Comparison of ENCODE assay signal across 8 cellular contexts in the genomic region with DNA sequence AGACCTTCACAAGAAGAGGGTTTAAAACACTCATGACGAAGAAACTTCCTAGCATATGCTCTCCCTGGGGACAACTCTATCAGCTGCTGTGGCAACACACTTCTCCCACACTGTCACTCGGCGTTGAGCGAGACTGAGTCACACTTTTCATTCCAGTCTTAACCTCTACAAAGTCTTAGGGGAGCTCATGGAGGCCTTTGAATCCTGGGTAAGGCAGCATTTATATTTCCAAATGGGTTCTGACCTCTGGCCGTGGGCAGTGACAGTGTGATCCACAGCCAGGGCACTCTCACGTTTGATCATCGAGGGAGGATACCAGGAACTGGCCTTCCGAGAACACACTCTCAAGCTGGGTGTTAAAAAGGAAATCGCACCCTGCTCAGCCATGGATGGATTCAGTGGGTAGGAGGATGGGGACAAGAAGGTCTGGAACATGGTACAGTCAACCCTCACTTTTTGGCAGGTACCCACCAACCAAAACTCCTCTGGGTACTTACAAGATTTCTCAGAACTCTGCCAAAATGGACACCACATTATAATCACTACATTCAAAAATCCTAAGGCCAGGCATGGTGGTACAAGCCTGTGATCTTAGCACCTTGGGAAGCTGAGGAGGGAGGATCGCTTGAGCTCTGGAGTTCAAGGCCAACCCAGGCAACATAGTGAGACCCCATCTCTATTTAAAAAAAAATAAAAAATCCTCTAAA. TPM values are rescaled to one million over a fixed set of nuclear protein-coding genes. Genes with fewer than 3 reads are reported as not detected.
DNase-seq lines count a peak whose midpoint lies in the region; ATAC-seq and TF ChIP-seq lines count a peak whose summit lies in the region.
"Had no signal": no experiment of that assay in that cellular context is flagged by ENCODE, and none has a peak within 500 bp of the region (broad histone marks: within the 10 kb centered on the region; RNA-seq: fewer than 3 reads in every experiment).

No MANE protein-coding gene starts in this region.

- no peak overlapping the region for H3K4me3 Mint-ChIP-seq in activated naive CD8-positive, alpha-beta T cell treated with anti-CD3 and anti-CD28 coated beads, Interleukin-2, amount 50 U/mL, for 24 hours

- no peaks in the 10 kb centered on the region for H3K9me3 Mint-ChIP-seq in activated naive CD8-positive, alpha-beta T cell treated with anti-CD3 and anti-CD28 coated beads, Interleukin-2, amount 50 U/mL, for 24 hours

- H3K4me1 ChIP-seq in left lung (peaks cover 0 to 25% of the 10 kb centered on the region in 2 donors), thoracic aorta (ENCODE audit: control insufficient read depth in 1 of 2, low read depth in 2 of 2) (peaks cover 27 to 62% of the 10 kb centered on the region in 2 donors)

- H3K9me3 ChIP-seq in left lung, result peaks cover 0 to 4% of the 10 kb centered on the region in 2 donors
- H3K9me3 ChIP-seq in thoracic aorta, result no peaks in the 10 kb centered on the region

- H3K4me1 Mint-ChIP-seq in activated naive CD8-positive, alpha-beta T cell treated with anti-CD3 and anti-CD28 coated beads, Interleukin-2, amount 50 U/mL, for 24 hours, result peaks cover 60% of the 10 kb centered on the region

- H3K36me3 Mint-ChIP-seq in activated naive CD8-positive, alpha-beta T cell treated with anti-CD3 and anti-CD28 coated beads, Interleukin-2, amount 50 U/mL, for 24 hours (ENCODE audit: low read depth), result peaks cover 17% of the 10 kb centered on the region

- TF ChIP-seq POLR2A in GM18505 (IDR thresholded peaks at IDR 0.05; ENCODE audit: borderline replicate concordance, extremely low read depth, insufficient read depth, insufficient read length), result no peak

- H3K27me3 ChIP-seq in left lung, result no peaks in the 10 kb centered on the region
- no peaks in the 10 kb centered on the region for H3K27me3 ChIP-seq in thoracic aorta (replicated peaks; ENCODE audit: insufficient read depth)

- intact Hi-C loops in left lung (cut with DNase I), result no loop called here

- H3K27ac Mint-ChIP-seq in activated naive CD8-positive, alpha-beta T cell treated with anti-CD3 and anti-CD28 coated beads, Interleukin-2, amount 50 U/mL, for 24 hours, result peak overlapping the region; percentile 24

- DNase-seq in HCEC 1CT (peak; percentile 36), left lung (no peak), thoracic aorta (ENCODE audit: low spot score) (peak; percentile 40), NCI-H345 (lab: John Stamatoyannopoulos, UW) (no peak), superior temporal gyrus (ENCODE audit: extremely low spot score) (no peak)
- DNase-seq in activated naive CD8-positive, alpha-beta T cell treated with anti-CD3 and anti-CD28 coated beads, Interleukin-2, amount 50 U/mL, for 24 hours, result peak; percentile 19
- DNase-seq: NCI-H187 had no signal

- TF ChIP-seq CTCF in left lung (IDR thresholded peaks at IDR 0.05), result no peak
- no peak for TF ChIP-seq CTCF in thoracic aorta (IDR thresholded peaks at IDR 0.05)

- peak; percentile 68 for ATAC-seq in activated naive CD8-positive, alpha-beta T cell treated with anti-CD3 and anti-CD28 coated beads, Interleukin-2, amount 50 U/mL, for 24 hours
- ATAC-seq in left lung (peak; percentile 34), thoracic aorta (ENCODE audit: insufficient number of reproducible peaks, low FRiP score, low read depth) (no peak), GM18505 (IDR thresholded peaks at IDR 0.05; ENCODE audit: unreplicated experiment) (no peak)

- H3K27ac ChIP-seq in left lung (no peak overlapping the region), thoracic aorta (no peak overlapping the region)

- H3K4me3 ChIP-seq in left lung, result no peak overlapping the region
- no peak overlapping the region for H3K4me3 ChIP-seq in thoracic aorta

- peaks cover 0 to 27% of the 10 kb centered on the region in 2 donors for H3K36me3 ChIP-seq in left lung
- peaks cover 13% of the 10 kb centered on the region for H3K36me3 ChIP-seq in thoracic aorta

- H3K27me3 Mint-ChIP-seq in activated naive CD8-positive, alpha-beta T cell treated with anti-CD3 and anti-CD28 coated beads, Interleukin-2, amount 50 U/mL, for 24 hours, result no peaks in the 10 kb centered on the region

RNA-seq across cellular contexts. Expression of a gene that starts 19.6 kb away (rescaled TPM):
- total RNA-seq in left lung, result 100 to 1,000 TPM; 201 to 263 TPM
- total RNA-seq in thoracic aorta, result 100 to 1,000 TPM; 113 to 163 TPM

RNA-seq across cellular contexts. Expression of a gene that starts 37.3 kb away (rescaled TPM):
- total RNA-seq in left lung (not detected), thoracic aorta (not detected)

Comparison
In these comparisons a context has a peak if more than half of its experiments do, and no peak if none do; other contexts are left out.
1. DNase-seq: peak in HCEC 1CT (single experiment), activated naive CD8-positive, alpha-beta T cell treated with anti-CD3 and anti-CD28 coated beads, Interleukin-2, amount 50 U/mL, for 24 hours (single experiment) and thoracic aorta (single experiment); none in left lung (0 of 2), NCI-H345 (single experiment) and superior temporal gyrus (single experiment).
2. ATAC-seq: peak in activated naive CD8-positive, alpha-beta T cell treated with anti-CD3 and anti-CD28 coated beads, Interleukin-2, amount 50 U/mL, for 24 hours (single experiment) and left lung (single experiment); none in thoracic aorta (single experiment) and GM18505 (single experiment).